1 cellular context compared by ENCODE assay signal in genomic region chr15:84911879-84912660, GRCh38.
TF ChIP-seq lines count a peak whose summit lies in the region.

No MANE protein-coding gene starts in this region.

TF ChIP-seq in GM23338, 12 proteins besides CTCF, POLR2A, EP300 and RAD21 (continued from another document):
- TF ChIP-seq ETS1 (IDR thresholded peaks at IDR 0.05) = no peak
- no peak for TF ChIP-seq POLR2AphosphoS5 (IDR thresholded peaks at IDR 0.05; ENCODE audit: low read depth)
- no peak for TF ChIP-seq EZH2phosphoT487 (IDR thresholded peaks at IDR 0.05; ENCODE audit: unreplicated experiment)
- TF ChIP-seq STAT1 (IDR thresholded peaks at IDR 0.05; ENCODE audit: unreplicated experiment) = no peak
- no peak for TF ChIP-seq JUNB (IDR thresholded peaks at IDR 0.05; ENCODE audit: unreplicated experiment)
- no peak for TF ChIP-seq ZNF114 (CRISPR knock-in tag; IDR thresholded peaks at IDR 0.05)
- no peak for TF ChIP-seq EZH2 (IDR thresholded peaks at IDR 0.05; ENCODE audit: low read depth, unreplicated experiment)
